10 cellular contexts compared by ENCODE assay signal in the genomic region with DNA sequence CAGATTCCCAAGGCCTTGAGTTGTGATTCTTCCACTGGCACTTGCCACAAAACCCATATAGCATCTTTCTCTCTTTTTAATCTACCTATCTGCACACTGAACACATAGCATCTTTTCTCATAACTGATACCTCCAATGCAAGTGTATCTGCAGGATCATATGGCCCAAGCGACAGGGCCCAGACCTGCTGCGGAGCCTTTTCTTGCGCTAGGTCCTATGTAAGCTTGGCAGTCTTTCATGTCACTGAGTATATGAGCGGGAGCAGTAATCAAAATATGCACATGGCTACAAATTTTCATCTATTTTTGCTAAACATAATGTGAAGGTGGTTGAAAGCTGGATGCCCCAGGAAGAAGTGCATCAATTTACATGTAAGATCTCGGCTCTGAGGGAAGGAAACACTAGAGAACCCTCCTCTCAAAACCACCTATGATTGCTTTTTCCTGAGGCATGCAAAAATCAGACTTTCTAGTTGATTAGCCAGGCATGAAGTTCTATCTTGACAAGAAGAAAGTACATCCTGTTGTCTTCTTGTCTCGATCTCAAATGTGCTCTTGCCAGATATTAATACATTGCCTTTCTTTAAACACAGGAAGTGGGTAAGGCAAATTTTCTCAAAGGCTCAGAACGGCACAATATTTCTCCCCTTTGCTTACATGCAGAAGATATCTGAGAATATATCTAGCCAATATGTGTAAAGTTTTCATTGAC. TPM values are rescaled to one million over a fixed set of nuclear protein-coding genes. Genes with fewer than 3 reads are reported as not detected.
DNase-seq lines count a peak whose midpoint lies in the region; ATAC-seq and TF ChIP-seq lines count a peak whose summit lies in the region.
"Had no signal": no experiment of that assay in that cellular context is flagged by ENCODE, and none has a peak within 500 bp of the region (broad histone marks: within the 10 kb centered on the region; RNA-seq: fewer than 3 reads in every experiment).

No MANE protein-coding gene starts in this region.

- no peaks in the 10 kb centered on the region for H3K27me3 Mint-ChIP-seq in central memory CD8-positive, alpha-beta T cell

- H3K36me3 ChIP-seq in mesendoderm (ENCODE audit: control insufficient read depth, insufficient read depth, low read length), result no peaks in the 10 kb centered on the region
- H3K36me3 ChIP-seq: cardiac muscle cell had no signal

- H3K27me3 ChIP-seq in mesendoderm (ENCODE audit: insufficient read depth, low read length, poor library complexity), result no peaks in the 10 kb centered on the region
- H3K27me3 ChIP-seq: cardiac muscle cell had no signal

- H3K4me3 ChIP-seq in mesendoderm (ENCODE audit: low read length) (no peak overlapping the region), lower leg skin (ENCODE audit: low read depth, poor library complexity, severe bottlenecking) (no peak overlapping the region)
- H3K4me3 ChIP-seq: cardiac muscle cell, lung had no signal

- no peaks in the 10 kb centered on the region for H3K36me3 Mint-ChIP-seq in central memory CD8-positive, alpha-beta T cell (ENCODE audit: insufficient read depth)

- H3K4me2 ChIP-seq in mesendoderm (ENCODE audit: low read length), result no peak overlapping the region

- no peak overlapping the region for H3K18ac ChIP-seq in mesendoderm (ENCODE audit: low read length)

- H3K4me1 Mint-ChIP-seq in central memory CD8-positive, alpha-beta T cell, result peaks cover 58% of the 10 kb centered on the region

- intact Hi-C loops in lower leg skin (cut with DNase I; ENCODE audit: low total_unique reads), result no loop called here

- DNase-seq in GM10248 (ENCODE audit: extremely low spot score) (peak; percentile 55), mesendoderm (no peak), lower leg skin (ENCODE audit: low spot score in 2 of 2) (no peak), NCI-H146 treated with DMSO at 0.1 percent for 48 hours (lab: John Stamatoyannopoulos, UW; ENCODE audit: unreplicated experiment) (no peak), amygdala (lab: John Stamatoyannopoulos, UW) (no peak)
- DNase-seq in central memory CD8-positive, alpha-beta T cell (ENCODE audit: low spot score in 2 of 2), result peak in 1 of 2 donors; percentile 36

- H3K27ac ChIP-seq in mesendoderm (ENCODE audit: low read depth, low read length), result no peak overlapping the region
- H3K27ac ChIP-seq: cardiac muscle cell had no signal

- no peaks in the 10 kb centered on the region for H3K4me1 ChIP-seq in mesendoderm (ENCODE audit: control insufficient read depth, low read depth, low read length)

- no peak overlapping the region for H3K23ac ChIP-seq in mesendoderm (ENCODE audit: low read length)

- H3K27ac Mint-ChIP-seq in central memory CD8-positive, alpha-beta T cell (ENCODE audit: low read depth), result peak overlapping the region; percentile 90

- no peak overlapping the region for H2AK5ac ChIP-seq in mesendoderm (ENCODE audit: low read length)

- no peak for TF ChIP-seq POLR2A in lower leg skin (IDR thresholded peaks at IDR 0.05)

- no peak overlapping the region for H2BK120ac ChIP-seq in mesendoderm (ENCODE audit: low read depth, low read length)

- WGBS in mesendoderm (ENCODE audit: extremely low coverage, insufficient coverage, low lambda C conversion rate), result no CpG with 5 or more reads among the region's 7 CpGs
- 78 to 82% methylated on average over 7 of the region's 7 CpGs for WGBS in lower leg skin, 2 donors

- no peak overlapping the region for H2BK15ac ChIP-seq in mesendoderm (replicated peaks; ENCODE audit: low read depth)

- CTCF ChIA-PET in GM10248 (lab: Yijun Ruan, JAX), result interaction anchor here (1.2 to 6.4 kb wide), 4 partner anchors 12 to 244 kb away, joined by 6 to 31 read pairs (median 14); no protein-coding TSS in a partner anchor

- no peak overlapping the region for H4K5ac ChIP-seq in mesendoderm (ENCODE audit: low read length)

- no peaks in the 10 kb centered on the region for H3K9me3 Mint-ChIP-seq in central memory CD8-positive, alpha-beta T cell

- peak overlapping the region; percentile 40 for H3K4me3 Mint-ChIP-seq in central memory CD8-positive, alpha-beta T cell

- no peak overlapping the region for H3K9ac ChIP-seq in mesendoderm (ENCODE audit: low read length)

- peak; percentile 94 for ATAC-seq in GM19455 (IDR thresholded peaks at IDR 0.05; ENCODE audit: unreplicated experiment)
- peak; percentile 85 for ATAC-seq in HG03196 (IDR thresholded peaks at IDR 0.05; ENCODE audit: unreplicated experiment)
- ATAC-seq in central memory CD8-positive, alpha-beta T cell (replicated peaks; ENCODE audit: extremely low read depth, poor library complexity, severe bottlenecking), result peak; percentile 92

- H4K8ac ChIP-seq in mesendoderm (ENCODE audit: low read depth, low read length), result no peak overlapping the region

- TF ChIP-seq CTCF in GM10248 (IDR thresholded peaks at IDR 0.05; ENCODE audit: control extremely low read depth, extremely low read depth, low read depth, missing control alignments) (no peak), lower leg skin (IDR thresholded peaks at IDR 0.05) (no peak)

- no peak overlapping the region for H3K56ac ChIP-seq in mesendoderm (ENCODE audit: low read length)

- H3K4ac ChIP-seq in mesendoderm (ENCODE audit: low read depth, low read length), result no peak overlapping the region

- H2BK5ac ChIP-seq in mesendoderm (ENCODE audit: low read length), result no peak overlapping the region

- POLR2A ChIA-PET in GM10248 (lab: Yijun Ruan, JAX), result no interaction called here

- H3K79me2 ChIP-seq in mesendoderm (ENCODE audit: control insufficient read depth, insufficient read depth, low read length), result no peaks in the 10 kb centered on the region

- H3K79me1 ChIP-seq in mesendoderm (ENCODE audit: low read length), result no peaks in the 10 kb centered on the region

RNA-seq across cellular contexts. Expression of gene CEMIP2, which starts 26.9 kb away (rescaled TPM):
- 48.1 TPM for polyA plus RNA-seq in mesendoderm (2013, experiment 1 of 2)
- polyA plus RNA-seq in mesendoderm (2013, experiment 2 of 2), result 48.6 TPM
- 10 to 100 TPM; 20.6 to 48.6 (median 29.0) TPM for total RNA-seq in lower leg skin
